Comparison of ENCODE assay signal across 27 cellular contexts in genomic region chr2:17894551-17894950, GRCh38. TPM values are rescaled to one million over a fixed set of nuclear protein-coding genes. Genes with fewer than 3 reads are reported as not detected.
DNase-seq lines count a peak whose midpoint lies in the region; ATAC-seq, FAIRE-seq and TF ChIP-seq lines count a peak whose summit lies in the region.
"Had no signal": no experiment of that assay in that cellular context is flagged by ENCODE, and none has a peak within 500 bp of the region (broad histone marks: within the 10 kb centered on the region; RNA-seq: fewer than 3 reads in every experiment).

No MANE protein-coding gene starts in this region.

- H3K4me1 ChIP-seq in endodermal cell (ENCODE audit: control insufficient read depth, insufficient read depth, low read length) (peaks cover 4% of the 10 kb centered on the region), pancreas (peaks cover 0 to 5% (median 0%) of the 10 kb centered on the region in 3 donors), stomach smooth muscle (ENCODE audit: control insufficient read depth, insufficient read depth, low read length) (no peaks in the 10 kb centered on the region)
- H3K4me1 ChIP-seq: BE2C, Peyer's patch had no signal

- TF ChIP-seq CTCF in endodermal cell (conservative IDR thresholded peaks at IDR 0.05) = no peak
- TF ChIP-seq CTCF in pancreas (IDR thresholded peaks at IDR 0.05) = no peak

- H3K9me3 Mint-ChIP-seq in endodermal cell = peaks cover 42% of the 10 kb centered on the region

- H3K27me3 ChIP-seq in endodermal cell (ENCODE audit: control insufficient read depth, insufficient read depth, low read length, poor library complexity, severe bottlenecking) (no peaks in the 10 kb centered on the region), pancreas (no peaks in the 10 kb centered on the region), stomach smooth muscle (ENCODE audit: control insufficient read depth in 1 of 2, insufficient read depth in 2 of 2, low read length in 2 of 2) (no peaks in the 10 kb centered on the region)
- H3K27me3 ChIP-seq: BE2C, Peyer's patch had no signal

- H3K36me3 ChIP-seq in endodermal cell (ENCODE audit: control insufficient read depth, insufficient read depth, low read length) (no peaks in the 10 kb centered on the region), pancreas (no peaks in the 10 kb centered on the region), stomach smooth muscle (ENCODE audit: control insufficient read depth in 2 of 2, insufficient read depth in 2 of 2, low read length in 2 of 2) (no peaks in the 10 kb centered on the region)
- H3K36me3 ChIP-seq: BE2C, Peyer's patch had no signal

- FAIRE-seq in pancreas (lab: Jason Lieb, UNC) = no peak
- FAIRE-seq: GM18507 had no signal

- H3K27me3 Mint-ChIP-seq in endodermal cell (ENCODE audit: insufficient read depth) = no peaks in the 10 kb centered on the region

- peaks cover 11% of the 10 kb centered on the region for H3K9me3 ChIP-seq in endodermal cell (ENCODE audit: control insufficient read depth, low read length)
- H3K9me3 ChIP-seq in pancreas = no peaks in the 10 kb centered on the region
- peaks cover 0 to 3% of the 10 kb centered on the region in 2 donors for H3K9me3 ChIP-seq in stomach smooth muscle (ENCODE audit: control insufficient read depth in 2 of 2, low read length in 2 of 2)
- H3K9me3 ChIP-seq: BE2C had no signal

- WGBS in endodermal cell (ENCODE audit: insufficient coverage in 1 of 2, insufficient read length in 1 of 2), 2 experiments = 83 to 86% methylated on average over 1 to 2 of the region's 2 CpGs
- WGBS in pancreas, 2 donors = 14 to 23% methylated on average over 2 of the region's 2 CpGs

- H3K4me3 ChIP-seq in endodermal cell (ENCODE audit: low read length) = no peak overlapping the region
- no peak overlapping the region for H3K4me3 ChIP-seq in pancreas
- H3K4me3 ChIP-seq in stomach smooth muscle (ENCODE audit: low read length in 2 of 2) = no peak overlapping the region
- H3K4me3 ChIP-seq: GM23248, Peyer's patch had no signal

- peaks cover 16% of the 10 kb centered on the region for H3K4me1 Mint-ChIP-seq in endodermal cell
- H3K4me1 Mint-ChIP-seq: CD14-positive monocyte; CD8-positive, alpha-beta memory T cell had no signal

- H3K27ac Mint-ChIP-seq in endodermal cell = no peak overlapping the region
- H3K27ac Mint-ChIP-seq: CD14-positive monocyte; CD8-positive, alpha-beta memory T cell had no signal

- ATAC-seq in pancreas (peak in 3 of 4 donors; percentile 53 to 74 (median 65)), HG03432 (IDR thresholded peaks at IDR 0.05; ENCODE audit: unreplicated experiment) (no peak)
- ATAC-seq: SK-N-SH treated with all-trans-retinoic acid at 6 μM for 48 hours had no signal

- H3K9ac ChIP-seq in endodermal cell (ENCODE audit: extremely low read depth, low read length, poor library complexity, severe bottlenecking) = no peak overlapping the region
- H3K9ac ChIP-seq in stomach smooth muscle (ENCODE audit: low read length in 2 of 2) = no peak overlapping the region
- H3K9ac ChIP-seq: GM23248 had no signal

- peak; percentile 43 for DNase-seq in NCI-H510A treated with DMSO at 0.1 percent for 48 hours (lab: John Stamatoyannopoulos, UW)
- no peak for DNase-seq in NCI-H510A (lab: John Stamatoyannopoulos, UW)
- DNase-seq in endodermal cell = peak; percentile 23
- DNase-seq in pancreas = peak in 2 of 6 donors; percentile 20 to 44
- no peak for DNase-seq in LoVo (ENCODE audit: low spot score)
- DNase-seq in hippocampal formation (lab: John Stamatoyannopoulos, UW) = no peak
- DNase-seq: 8988T; ACHN; BE2C; CD8-positive, alpha-beta memory T cell; DMS153; GM23248; H7; KG1; MM.1S; NCI-H1694; NCI-H2081; NCI-H446; NCI-H526 treated with DMSO at 0.1 percent for 48 hours; OCI-M1; Peyer's patch had no signal

- intact Hi-C loops in pancreas (cut with DNase I) = no loop called here

- H3K4me3 Mint-ChIP-seq in endodermal cell = no peak overlapping the region
- H3K4me3 Mint-ChIP-seq: CD14-positive monocyte; CD8-positive, alpha-beta memory T cell had no signal

- peaks cover 14% of the 10 kb centered on the region for H3K36me3 Mint-ChIP-seq in endodermal cell (ENCODE audit: low read depth)
- H3K36me3 Mint-ChIP-seq: CD14-positive monocyte; CD8-positive, alpha-beta memory T cell had no signal

- no peak overlapping the region for H3K27ac ChIP-seq in endodermal cell (ENCODE audit: low read depth, low read length)
- no peak overlapping the region for H3K27ac ChIP-seq in pancreas
- peak overlapping the region; percentile 18 for H3K27ac ChIP-seq in stomach smooth muscle (ENCODE audit: low read length)
- H3K27ac ChIP-seq: GM23248, Peyer's patch had no signal

RNA-seq across cellular contexts. Expression of gene KCNS3, which starts 16.1 kb away (rescaled TPM):
- total RNA-seq in endodermal cell = 10 to 100 TPM; 10.7 to 11.1 TPM
- 3.0 TPM for polyA plus RNA-seq in endodermal cell (2013, experiment 1 of 2)
- polyA plus RNA-seq in endodermal cell (2013, experiment 2 of 2) = 2.4 TPM
- 10 to 100 TPM in 1 of 6 donors, 1 to 10 TPM in 5; 3.3 to 10.2 (median 6.1) TPM for total RNA-seq in pancreas
- 10 to 100 TPM in 1 of 2 donors, 1 to 10 TPM in 1; 4.4 to 16.4 TPM for polyA plus RNA-seq in pancreas
- total RNA-seq: CD8-positive, alpha-beta memory T cell; G401 had no signal
- polyA plus RNA-seq: CD14-positive monocyte; CD8-positive, alpha-beta memory T cell had no signal

Comparison
In these comparisons a context has a peak if more than half of its experiments do, and no peak if none do; other contexts are left out.
1. DNase-seq: peak in NCI-H510A treated with DMSO at 0.1 percent for 48 hours (single experiment) and endodermal cell (single experiment); none in NCI-H510A (single experiment), LoVo (single experiment) and hippocampal formation (0 of 2).